19 cellular contexts compared by ENCODE assay signal in the genomic region with DNA sequence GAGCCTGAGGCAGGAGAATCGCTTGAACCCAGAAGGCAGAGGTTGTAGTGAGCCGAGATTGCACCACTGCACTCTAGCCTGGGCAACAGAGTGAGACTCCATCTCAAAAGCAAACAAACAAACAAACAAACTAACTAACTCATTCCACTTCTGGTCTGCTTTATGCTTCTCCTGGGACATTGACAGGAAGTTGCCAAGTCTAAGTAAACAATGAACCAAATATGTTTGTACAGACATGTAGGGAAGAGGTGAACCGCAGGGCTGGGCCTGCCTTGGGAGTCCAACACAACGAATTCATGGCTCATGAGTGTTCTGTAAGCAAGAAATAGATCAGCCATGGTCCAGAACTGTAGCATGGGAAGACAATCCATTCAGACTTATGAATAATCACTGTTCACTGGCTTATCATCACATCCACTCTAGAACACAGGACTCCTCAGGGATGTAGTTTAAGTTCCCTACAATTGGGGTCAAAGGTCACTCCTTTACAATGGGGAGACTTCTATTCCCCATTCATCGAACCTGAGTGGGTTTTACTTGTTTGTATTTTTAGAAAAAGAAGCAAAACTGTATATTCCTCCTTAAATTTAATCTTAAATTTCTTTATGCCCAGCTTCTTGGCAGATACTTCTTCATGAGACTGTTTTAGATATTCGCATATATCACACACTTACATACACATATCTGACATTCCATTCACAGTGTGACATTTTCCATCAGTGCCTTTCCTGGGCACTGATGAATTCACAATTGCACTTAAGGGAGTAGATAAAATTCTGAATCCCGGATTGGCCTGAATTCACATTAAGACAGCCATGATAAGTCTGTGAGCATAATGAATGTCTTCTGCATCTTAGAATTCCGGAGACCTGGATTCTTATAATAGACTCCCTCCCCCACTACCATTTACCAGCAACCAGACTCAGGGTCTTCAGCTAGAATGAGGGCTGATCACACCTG.
DNase-seq lines count a peak whose midpoint lies in the region; TF ChIP-seq lines count a peak whose summit lies in the region.
"Had no signal": no experiment of that assay in that cellular context is flagged by ENCODE, and none has a peak within 500 bp of the region (broad histone marks: within the 10 kb centered on the region; RNA-seq: fewer than 3 reads in every experiment).

No MANE protein-coding gene starts in this region.

- DNase-seq in DMS53 treated with DMSO at 0.1 percent for 48 hours (lab: John Stamatoyannopoulos, UW; ENCODE audit: unreplicated experiment) (peak; percentile 60), NCI-H460 (ENCODE audit: extremely low read depth, low read depth) (peak; percentile 22), epithelial cell of esophagus (ENCODE audit: low read depth) (peak; percentile 96), NCI-H748 (lab: John Stamatoyannopoulos, UW; ENCODE audit: unreplicated experiment) (no peak), NCI-H1048 (lab: John Stamatoyannopoulos, UW) (no peak), NCI-H226 (no peak)
- DNase-seq in stimulated activated CD4-positive, alpha-beta T cell treated with anti-CD3 and anti-CD28 coated beads, Interleukin-2, amount 100 ng/mL, for 24 hours, result no peak
- DNase-seq: activated CD4-positive, alpha-beta T cell treated with anti-CD3 and anti-CD28 coated beads, Interleukin-2, amount 10 ng/mL, durations not matched to agents 24 days and 14 days; activated T-cell treated with anti-CD3 and anti-CD28 coated beads, Interleukin-2, amount 50 U/mL, for 48 hours; anterior cingulate cortex; effector memory CD4-positive, alpha-beta T cell; midbrain; NCI-H1436 treated with DMSO at 0.1 percent for 48 hours; NK-92 treated with Interleukin-12 subunit alpha and Interleukin-12 subunit beta, amount 100 ng/mL, for 24 hours; posterior cingulate gyrus; stimulated activated CD4-positive, alpha-beta T cell treated with anti-CD3 and anti-CD28 coated beads, Interleukin-2, amount 100 ng/mL, for 48 hours; stimulated activated naive B cell treated with anti-CD40 and anti-IgM and Interleukin-4, amounts not matched to agents 10 μg/mL and 1 μg/mL and 100 μg/mL, for 72 hours had no signal

- H3F3A ChIP-seq in neural cell (ENCODE audit: insufficient read depth, low read length, poor library complexity, severe bottlenecking), result no peaks in the 10 kb centered on the region

- H2AFZ ChIP-seq in neural cell (ENCODE audit: low read depth, low read length), result no peak overlapping the region

- H3K27me3 ChIP-seq in neural cell (ENCODE audit: insufficient read depth, low read depth, low read length), result no peaks in the 10 kb centered on the region

- H3K4me2 ChIP-seq in neural cell (ENCODE audit: low read length), result no peak overlapping the region

- H4K20me1 ChIP-seq in neural cell (ENCODE audit: insufficient read depth), result no peaks in the 10 kb centered on the region

- H3K79me2 ChIP-seq in neural cell (replicated peaks; ENCODE audit: insufficient read depth, low read length), result no peaks in the 10 kb centered on the region

- H3K9ac ChIP-seq in neural cell (ENCODE audit: low read length), result peak overlapping the region; percentile 48

- no peaks in the 10 kb centered on the region for H3K9me3 ChIP-seq in neural cell (ENCODE audit: low read length)

- peak overlapping the region; percentile 77 for H3K27ac ChIP-seq in neural cell (ENCODE audit: low read length)
- H3K27ac ChIP-seq: C4-2B had no signal

- TF ChIP-seq EP300 in neural cell (conservative IDR thresholded peaks at IDR 0.05; ENCODE audit: poor library complexity, severe bottlenecking), result peak; percentile 67

- H3K36me3 ChIP-seq in neural cell (ENCODE audit: insufficient read depth, low read length), result no peaks in the 10 kb centered on the region

- H3K4me3 ChIP-seq in epithelial cell of esophagus (ENCODE audit: low read length) (no peak overlapping the region), neural cell (ENCODE audit: low read length) (peak overlapping the region; percentile 11)

- TF ChIP-seq RAD21 in neural cell (conservative IDR thresholded peaks at IDR 0.05), result peak; percentile 21

- H3K9me2 ChIP-seq in neural cell (ENCODE audit: insufficient read depth, low read length), result no peaks in the 10 kb centered on the region

- TF ChIP-seq CTCF in epithelial cell of esophagus (IDR thresholded peaks at IDR 0.05; ENCODE audit: insufficient read depth, low read depth, low read length, missing control alignments) (no peak), neural cell (IDR thresholded peaks at IDR 0.05; ENCODE audit: poor library complexity, severe bottlenecking) (no peak)

TF ChIP-seq in neural cell, 6 proteins besides CTCF, POLR2A, EP300 and RAD21:
- TF ChIP-seq POLR2AphosphoS5 (IDR thresholded peaks at IDR 0.05) (no peak), SMC3 (conservative IDR thresholded peaks at IDR 0.05; ENCODE audit: poor library complexity) (no peak), EZH2 (IDR thresholded peaks at IDR 0.05; ENCODE audit: borderline replicate concordance, insufficient read depth, low read length, poor library complexity, severe bottlenecking) (no peak), MXI1 (conservative IDR thresholded peaks at IDR 0.05; ENCODE audit: poor library complexity, severe bottlenecking) (no peak)
- TF ChIP-seq, protein P1, sequence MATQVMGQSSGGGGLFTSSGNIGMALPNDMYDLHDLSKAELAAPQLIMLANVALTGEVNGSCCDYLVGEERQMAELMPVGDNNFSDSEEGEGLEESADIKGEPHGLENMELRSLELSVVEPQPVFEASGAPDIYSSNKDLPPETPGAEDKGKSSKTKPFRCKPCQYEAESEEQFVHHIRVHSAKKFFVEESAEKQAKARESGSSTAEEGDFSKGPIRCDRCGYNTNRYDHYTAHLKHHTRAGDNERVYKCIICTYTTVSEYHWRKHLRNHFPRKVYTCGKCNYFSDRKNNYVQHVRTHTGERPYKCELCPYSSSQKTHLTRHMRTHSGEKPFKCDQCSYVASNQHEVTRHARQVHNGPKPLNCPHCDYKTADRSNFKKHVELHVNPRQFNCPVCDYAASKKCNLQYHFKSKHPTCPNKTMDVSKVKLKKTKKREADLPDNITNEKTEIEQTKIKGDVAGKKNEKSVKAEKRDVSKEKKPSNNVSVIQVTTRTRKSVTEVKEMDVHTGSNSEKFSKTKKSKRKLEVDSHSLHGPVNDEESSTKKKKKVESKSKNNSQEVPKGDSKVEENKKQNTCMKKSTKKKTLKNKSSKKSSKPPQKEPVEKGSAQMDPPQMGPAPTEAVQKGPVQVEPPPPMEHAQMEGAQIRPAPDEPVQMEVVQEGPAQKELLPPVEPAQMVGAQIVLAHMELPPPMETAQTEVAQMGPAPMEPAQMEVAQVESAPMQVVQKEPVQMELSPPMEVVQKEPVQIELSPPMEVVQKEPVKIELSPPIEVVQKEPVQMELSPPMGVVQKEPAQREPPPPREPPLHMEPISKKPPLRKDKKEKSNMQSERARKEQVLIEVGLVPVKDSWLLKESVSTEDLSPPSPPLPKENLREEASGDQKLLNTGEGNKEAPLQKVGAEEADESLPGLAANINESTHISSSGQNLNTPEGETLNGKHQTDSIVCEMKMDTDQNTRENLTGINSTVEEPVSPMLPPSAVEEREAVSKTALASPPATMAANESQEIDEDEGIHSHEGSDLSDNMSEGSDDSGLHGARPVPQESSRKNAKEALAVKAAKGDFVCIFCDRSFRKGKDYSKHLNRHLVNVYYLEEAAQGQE (IDR thresholded peaks at IDR 0.05; ENCODE audit: borderline replicate concordance), result peak; percentile 73

Comparison
In these comparisons a context has a peak if more than half of its experiments do, and no peak if none do; other contexts are left out.
1. DNase-seq: peak in DMS53 treated with DMSO at 0.1 percent for 48 hours (single experiment), NCI-H460 (single experiment) and epithelial cell of esophagus (single experiment); none in stimulated activated CD4-positive, alpha-beta T cell treated with anti-CD3 and anti-CD28 coated beads, Interleukin-2, amount 100 ng/mL, for 24 hours (0 of 2), NCI-H748 (single experiment), NCI-H1048 (single experiment) and NCI-H226 (single experiment).